8 cellular contexts compared by ENCODE assay signal in genomic region chr1:186374313-186375151, GRCh38. TPM values are rescaled to one million over a fixed set of nuclear protein-coding genes. Genes with fewer than 3 reads are reported as not detected.
DNase-seq lines count a peak whose midpoint lies in the region; ATAC-seq and TF ChIP-seq lines count a peak whose summit lies in the region.

No MANE protein-coding gene starts in this region.

- H3K4me3 ChIP-seq in fibroblast of villous mesenchyme (ENCODE audit: low read depth, low read length): peak overlapping the region; percentile 94

- intact Hi-C loops in CD4-positive, alpha-beta T cell (cut with DNase I, micrococcal nuclease): loop anchor here (1.0 to 10.0 kb wide), 8 partner anchors 37 to 1622 kb away; partner anchors contain the start of genes EDEM3 (in 2 of the 2), IVNS1ABP (in 1 of the 2), RNF2 (in 1 of the 2) and SWT1 (in 1 of the 2)
- intact Hi-C loops in posterior vena cava (cut with DNase I): no loop called here

- POLR2A ChIA-PET in CD4-positive, alpha-beta T cell (lab: Charles Lee): interaction anchor here (0.6 to 1.6 kb wide), 25 partner anchors 11 to 1632 kb away, joined by 3 to 13 read pairs (median 4); partner anchors contain the start of genes EDEM3, IVNS1ABP, PRG4 and SWT1

- peaks cover 76% of the 10 kb centered on the region for H3K4me1 Mint-ChIP-seq in CD4-positive, alpha-beta T cell (ENCODE audit: low read depth)
- H3K4me1 Mint-ChIP-seq in activated T-cell treated with anti-CD3 and anti-CD28 coated beads, Interleukin-2, amount 50 U/mL, for 72 hours (ENCODE audit: low read depth): peaks cover 67% of the 10 kb centered on the region

- H3K4me3 Mint-ChIP-seq in CD4-positive, alpha-beta T cell: peak overlapping the region; percentile 92
- peak overlapping the region; percentile 98 to 100 for H3K4me3 Mint-ChIP-seq in activated T-cell treated with anti-CD3 and anti-CD28 coated beads, Interleukin-2, amount 50 U/mL, for 72 hours

- peaks cover 63% of the 10 kb centered on the region for H3K36me3 Mint-ChIP-seq in CD4-positive, alpha-beta T cell (ENCODE audit: low read depth)
- H3K36me3 Mint-ChIP-seq in activated T-cell treated with anti-CD3 and anti-CD28 coated beads, Interleukin-2, amount 50 U/mL, for 72 hours (ENCODE audit: insufficient read depth in 2 of 2): peaks cover 16 to 23% of the 10 kb centered on the region in 2 donors

- H3K27ac ChIP-seq in CD4-positive, alpha-beta T cell (ENCODE audit: low read depth, low read length): peak overlapping the region; percentile 89

- no peak for TF ChIP-seq CTCF in CD4-positive, alpha-beta T cell (IDR thresholded peaks at IDR 0.05)
- TF ChIP-seq CTCF in fibroblast of villous mesenchyme (IDR thresholded peaks at IDR 0.05; ENCODE audit: insufficient read depth, low read depth, low read length) (no peak), omental fat pad (IDR thresholded peaks at IDR 0.05) (no peak)

- H3K9me3 ChIP-seq in CD4-positive, alpha-beta T cell (ENCODE audit: control insufficient read depth, low read length): no peaks in the 10 kb centered on the region

- peak overlapping the region; percentile 93 for H3K27ac Mint-ChIP-seq in CD4-positive, alpha-beta T cell
- peak overlapping the region; percentile 99 for H3K27ac Mint-ChIP-seq in activated T-cell treated with anti-CD3 and anti-CD28 coated beads, Interleukin-2, amount 50 U/mL, for 72 hours

- DNase-seq in CD4-positive, alpha-beta T cell: peak in 7 of 10 experiments; percentile 1 to 33 (median 7)
- peak; percentile 10 to 61 for DNase-seq in NCI-H524 (lab: John Stamatoyannopoulos, UW)
- DNase-seq in activated T-cell treated with anti-CD3 and anti-CD28 coated beads, Interleukin-2, amount 50 U/mL, for 72 hours: peak; percentile 34 to 49
- peak; percentile 41 for DNase-seq in fibroblast of villous mesenchyme (ENCODE audit: low read depth)
- peak; percentile 22 for DNase-seq in omental fat pad (ENCODE audit: low spot score)
- no peak for DNase-seq in posterior vena cava (ENCODE audit: low spot score)

- no peaks in the 10 kb centered on the region for H3K27me3 ChIP-seq in CD4-positive, alpha-beta T cell (ENCODE audit: control insufficient read depth, insufficient read depth, low read length)

- peak; percentile 10 for ATAC-seq in CD4-positive, alpha-beta T cell (ENCODE audit: poor library complexity)
- ATAC-seq in GM18873 (IDR thresholded peaks at IDR 0.05; ENCODE audit: low FRiP score, unreplicated experiment) (peak; percentile 29), HG03097 (IDR thresholded peaks at IDR 0.05; ENCODE audit: low FRiP score, unreplicated experiment) (peak; percentile 18), omental fat pad (ENCODE audit: low FRiP score) (peak; percentile 15)
- peak; percentile 21 to 23 for ATAC-seq in activated T-cell treated with anti-CD3 and anti-CD28 coated beads, Interleukin-2, amount 50 U/mL, for 72 hours (replicated peaks in 1 of 2)

- H3K27me3 Mint-ChIP-seq in CD4-positive, alpha-beta T cell: no peaks in the 10 kb centered on the region
- H3K27me3 Mint-ChIP-seq in activated T-cell treated with anti-CD3 and anti-CD28 coated beads, Interleukin-2, amount 50 U/mL, for 72 hours (ENCODE audit: low read depth): no peaks in the 10 kb centered on the region

- CTCF ChIA-PET in CD4-positive, alpha-beta T cell (lab: Charles Lee): interaction anchor here (0.7 to 2.0 kb wide), 24 partner anchors 8 to 1631 kb away, joined by 3 to 8 read pairs (median 4); partner anchors contain the start of genes EDEM3 and IVNS1ABP

- no peaks in the 10 kb centered on the region for H3K9me3 Mint-ChIP-seq in CD4-positive, alpha-beta T cell
- H3K9me3 Mint-ChIP-seq in activated T-cell treated with anti-CD3 and anti-CD28 coated beads, Interleukin-2, amount 50 U/mL, for 72 hours: no peaks in the 10 kb centered on the region

RNA-seq across cellular contexts. Expression of gene TPR, which starts 0.5 kb away (rescaled TPM):
- total RNA-seq in CD4-positive, alpha-beta T cell: 10 to 100 TPM; 82.3 to 91.3 TPM
- 100 to 1,000 TPM; 133 to 151 TPM for total RNA-seq in activated T-cell treated with anti-CD3 and anti-CD28 coated beads, Interleukin-2, amount 50 U/mL, for 72 hours
- total RNA-seq in fibroblast of villous mesenchyme: 54.4 and 63.5 TPM in 2 replicates
- total RNA-seq in omental fat pad: 100 to 1,000 TPM in 1 of 4 donors, 10 to 100 TPM in 3; 67.2 to 105 (median 78.8) TPM
- total RNA-seq in posterior vena cava: 10 to 100 TPM; 80.3 to 82.8 TPM

RNA-seq across cellular contexts. Expression of gene ODR4, which starts 1.1 kb away (rescaled TPM):
- 10 to 100 TPM; 21.3 to 24.5 TPM for total RNA-seq in CD4-positive, alpha-beta T cell
- total RNA-seq in activated T-cell treated with anti-CD3 and anti-CD28 coated beads, Interleukin-2, amount 50 U/mL, for 72 hours: 10 to 100 TPM; 15.7 to 17.5 TPM
- 19.6 and 25.9 TPM in 2 replicates for total RNA-seq in fibroblast of villous mesenchyme
- 10 to 100 TPM; 16.9 to 20.8 (median 19.2) TPM for total RNA-seq in omental fat pad
- total RNA-seq in posterior vena cava: 10 to 100 TPM; 16.3 to 16.4 TPM

Comparison
In these comparisons a context has a peak if more than half of its experiments do, and no peak if none do; other contexts are left out.
1. intact Hi-C loops: an anchor here in CD4-positive, alpha-beta T cell (1.0 to 10.0 kb wide); none called in posterior vena cava.